In genomic region chr2:20576598-20577115, GRCh38 we compare ENCODE assay signal across 8 cellular contexts.
DNase-seq lines count a peak whose midpoint lies in the region; ATAC-seq, FAIRE-seq and TF ChIP-seq lines count a peak whose summit lies in the region.

No MANE protein-coding gene starts in this region.

- CTCF ChIA-PET in Panc1 (lab: Charles Lee), result no interaction called here

- BruUV-seq in Panc1 (replicated peaks; lab: Mats Ljungman, UMichigan), result no TSS peak

- DNase-seq in Panc1 (ENCODE audit: low read depth, low spot score) (no peak), kidney glomerular epithelial cell (lab: John Stamatoyannopoulos, UW) (peak; percentile 23), HTR-8/SVneo (ENCODE audit: insufficient read length, low spot score) (no peak), SK-N-DZ (ENCODE audit: low spot score) (no peak), pons (ENCODE audit: low spot score) (no peak), activated gamma-delta T cell (lab: John Stamatoyannopoulos, UW) (no peak)

- ATAC-seq in GM18861 (IDR thresholded peaks at IDR 0.05; ENCODE audit: unreplicated experiment), result peak; percentile 70
- peak; percentile 72 for ATAC-seq in HG02678 (IDR thresholded peaks at IDR 0.05; ENCODE audit: unreplicated experiment)
- no peak for ATAC-seq in Panc1

- in situ Hi-C loops in Panc1 (cut with HindIII; ENCODE audit: low pct_unique_long_range_greater_than_20kb, low sequenced_read_pairs), result no loop called here

- no peak for FAIRE-seq in HTR-8/SVneo (lab: Jason Lieb, UNC)

- POLR2A ChIA-PET in Panc1 (lab: Charles Lee), result no interaction called here

- H3K36me3 ChIP-seq in Panc1 (ENCODE audit: control insufficient read depth, insufficient read depth, low read length), result no peaks in the 10 kb centered on the region

- peak overlapping the region; percentile 71; the same call in 1 of the 2 replicates for H3K27ac ChIP-seq in Panc1 (ENCODE audit: low read length)

- H3K27me3 ChIP-seq in Panc1 (ENCODE audit: control insufficient read depth, insufficient read depth, low read length), result no peaks in the 10 kb centered on the region

- peaks cover 34% of the 10 kb centered on the region for H3K4me1 ChIP-seq in Panc1 (ENCODE audit: control insufficient read depth, insufficient read depth, low read length)

- TF ChIP-seq CTCF in Panc1 (IDR thresholded peaks at IDR 0.05), result no peak

- H3K9me3 ChIP-seq in Panc1 (ENCODE audit: control insufficient read depth, insufficient read depth, low read depth, low read length), result no peaks in the 10 kb centered on the region

- no peak overlapping the region for H3K4me3 ChIP-seq in Panc1 (ENCODE audit: low read depth in 2 of 2, low read length in 2 of 2)

- intact Hi-C loops in Panc1 (cut with micrococcal nuclease; ENCODE audit: unreplicated experiment), result no loop called here
